Comparison of ENCODE assay signal across 1 cellular context in the genomic region with DNA sequence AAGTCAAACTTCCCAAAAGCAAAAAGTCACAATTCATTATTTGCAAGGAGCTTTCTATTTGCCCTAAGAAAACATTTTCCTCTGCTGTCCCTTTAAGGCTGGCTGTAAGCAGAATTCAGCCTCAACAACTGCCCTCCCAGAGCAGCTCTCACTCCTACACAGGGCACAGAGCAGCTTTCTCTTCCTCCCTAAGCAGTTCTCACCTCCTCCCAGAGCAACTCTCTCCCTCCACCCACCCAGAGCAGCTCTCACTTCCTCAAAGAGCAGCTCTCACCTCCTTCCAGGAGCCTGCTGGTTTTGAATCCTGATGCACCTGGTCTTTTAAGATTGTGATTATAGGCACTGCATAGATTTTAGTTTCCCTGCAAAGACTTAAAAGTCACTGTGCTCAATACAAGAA.
TF ChIP-seq lines count a peak whose summit lies in the region.

No MANE protein-coding gene starts in this region.

TF ChIP-seq in WTC11, 78 proteins besides CTCF, POLR2A, EP300 and RAD21 (continued from another document):
- TF ChIP-seq, protein P1, sequence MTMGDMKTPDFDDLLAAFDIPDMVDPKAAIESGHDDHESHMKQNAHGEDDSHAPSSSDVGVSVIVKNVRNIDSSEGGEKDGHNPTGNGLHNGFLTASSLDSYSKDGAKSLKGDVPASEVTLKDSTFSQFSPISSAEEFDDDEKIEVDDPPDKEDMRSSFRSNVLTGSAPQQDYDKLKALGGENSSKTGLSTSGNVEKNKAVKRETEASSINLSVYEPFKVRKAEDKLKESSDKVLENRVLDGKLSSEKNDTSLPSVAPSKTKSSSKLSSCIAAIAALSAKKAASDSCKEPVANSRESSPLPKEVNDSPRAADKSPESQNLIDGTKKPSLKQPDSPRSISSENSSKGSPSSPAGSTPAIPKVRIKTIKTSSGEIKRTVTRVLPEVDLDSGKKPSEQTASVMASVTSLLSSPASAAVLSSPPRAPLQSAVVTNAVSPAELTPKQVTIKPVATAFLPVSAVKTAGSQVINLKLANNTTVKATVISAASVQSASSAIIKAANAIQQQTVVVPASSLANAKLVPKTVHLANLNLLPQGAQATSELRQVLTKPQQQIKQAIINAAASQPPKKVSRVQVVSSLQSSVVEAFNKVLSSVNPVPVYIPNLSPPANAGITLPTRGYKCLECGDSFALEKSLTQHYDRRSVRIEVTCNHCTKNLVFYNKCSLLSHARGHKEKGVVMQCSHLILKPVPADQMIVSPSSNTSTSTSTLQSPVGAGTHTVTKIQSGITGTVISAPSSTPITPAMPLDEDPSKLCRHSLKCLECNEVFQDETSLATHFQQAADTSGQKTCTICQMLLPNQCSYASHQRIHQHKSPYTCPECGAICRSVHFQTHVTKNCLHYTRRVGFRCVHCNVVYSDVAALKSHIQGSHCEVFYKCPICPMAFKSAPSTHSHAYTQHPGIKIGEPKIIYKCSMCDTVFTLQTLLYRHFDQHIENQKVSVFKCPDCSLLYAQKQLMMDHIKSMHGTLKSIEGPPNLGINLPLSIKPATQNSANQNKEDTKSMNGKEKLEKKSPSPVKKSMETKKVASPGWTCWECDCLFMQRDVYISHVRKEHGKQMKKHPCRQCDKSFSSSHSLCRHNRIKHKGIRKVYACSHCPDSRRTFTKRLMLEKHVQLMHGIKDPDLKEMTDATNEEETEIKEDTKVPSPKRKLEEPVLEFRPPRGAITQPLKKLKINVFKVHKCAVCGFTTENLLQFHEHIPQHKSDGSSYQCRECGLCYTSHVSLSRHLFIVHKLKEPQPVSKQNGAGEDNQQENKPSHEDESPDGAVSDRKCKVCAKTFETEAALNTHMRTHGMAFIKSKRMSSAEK (CRISPR knock-in tag; IDR thresholded peaks at IDR 0.05; ENCODE audit: borderline replicate concordance), result no peak
- TF ChIP-seq FOXP1 (CRISPR knock-in tag; IDR thresholded peaks at IDR 0.05; ENCODE audit: borderline replicate concordance) (no peak), FOXJ3 (CRISPR knock-in tag; IDR thresholded peaks at IDR 0.05; ENCODE audit: borderline replicate concordance) (no peak)
